Comparison of ENCODE assay signal across 1 cellular context in genomic region chr19:10419200-10419645, GRCh38.
TF ChIP-seq lines count a peak whose summit lies in the region.

No MANE protein-coding gene starts in this region.

TF ChIP-seq in HEK293, 187 proteins besides CTCF, POLR2A, EP300 and RAD21 (continued from another document and continues in another):
- TF ChIP-seq ZNF768 (tag by site-specific recombination; IDR thresholded peaks at IDR 0.05) (no peak), ZNF10 (tag by site-specific recombination; IDR thresholded peaks at IDR 0.05) (no peak), ZNF26 (tag by site-specific recombination; IDR thresholded peaks at IDR 0.05) (no peak), ZNF549 (tag by site-specific recombination; IDR thresholded peaks at IDR 0.05) (no peak), PRDM6 (tag by site-specific recombination; IDR thresholded peaks at IDR 0.05) (no peak), ZNF610 (tag by site-specific recombination; IDR thresholded peaks at IDR 0.05; ENCODE audit: borderline replicate concordance) (no peak), ZNF37A (tag by site-specific recombination; IDR thresholded peaks at IDR 0.05) (no peak), ZBTB26 (tag by site-specific recombination; optimal IDR thresholded peaks at IDR 0.05) (peak; percentile 58), TCF7L2 (IDR thresholded peaks at IDR 0.05; ENCODE audit: borderline replicate concordance, low read depth, low read length) (no peak), ZNF426 (tag by site-specific recombination; IDR thresholded peaks at IDR 0.05) (no peak), ZNF692 (tag by site-specific recombination; IDR thresholded peaks at IDR 0.05) (no peak), ZNF514 (tag by site-specific recombination; IDR thresholded peaks at IDR 0.05) (no peak), ZBTB1 (tag by site-specific recombination; IDR thresholded peaks at IDR 0.05) (no peak), SP2 (tag by site-specific recombination; IDR thresholded peaks at IDR 0.05) (no peak; the same call in 1 of the 2 replicates), ZNF18 (tag by site-specific recombination; IDR thresholded peaks at IDR 0.05) (no peak), ZNF391 (tag by site-specific recombination; IDR thresholded peaks at IDR 0.05; ENCODE audit: borderline replicate concordance, low read depth) (no peak), KLF7 (tag by site-specific recombination; IDR thresholded peaks at IDR 0.05; ENCODE audit: borderline replicate concordance) (0 out of 2 replicates have a peak, but pooled peaks have one; percentile 48), ZNF214 (tag by site-specific recombination; IDR thresholded peaks at IDR 0.05; ENCODE audit: borderline replicate concordance) (no peak), MZF1 (tag by site-specific recombination; IDR thresholded peaks at IDR 0.05; ENCODE audit: borderline replicate concordance) (no peak), IKZF3 (tag by site-specific recombination; IDR thresholded peaks at IDR 0.05) (no peak), GLIS1 (tag by site-specific recombination; IDR thresholded peaks at IDR 0.05) (peak; percentile 67; the same call in 1 of the 2 replicates), YY2 (tag by site-specific recombination; IDR thresholded peaks at IDR 0.05) (no peak), ZNF202 (tag by site-specific recombination; IDR thresholded peaks at IDR 0.05; ENCODE audit: borderline replicate concordance) (no peak), ZNF76 (tag by site-specific recombination; IDR thresholded peaks at IDR 0.05; ENCODE audit: borderline replicate concordance, low read depth) (0 out of 2 replicates have a peak, but pooled peaks have one; percentile 15), ZNF398 (tag by site-specific recombination; IDR thresholded peaks at IDR 0.05) (peak; percentile 94), ZNF362 (tag by site-specific recombination; IDR thresholded peaks at IDR 0.05) (no peak), ZBTB10 (tag by site-specific recombination; IDR thresholded peaks at IDR 0.05) (peak; percentile 69; the same call in 1 of the 2 replicates), ZNF2 (tag by site-specific recombination; IDR thresholded peaks at IDR 0.05) (no peak), GLIS2 (tag by site-specific recombination; IDR thresholded peaks at IDR 0.05) (peak; percentile 78), ZNF112 (tag by site-specific recombination; IDR thresholded peaks at IDR 0.05) (no peak), ZNF169 (tag by site-specific recombination; IDR thresholded peaks at IDR 0.05) (no peak), TRIM28 (IDR thresholded peaks at IDR 0.05; ENCODE audit: borderline replicate concordance, low read length) (no peak), ZNF24 (tag by site-specific recombination; IDR thresholded peaks at IDR 0.05) (no peak), ZNF114 (tag by site-specific recombination; IDR thresholded peaks at IDR 0.05) (no peak), EGR2 (tag by site-specific recombination; IDR thresholded peaks at IDR 0.05; ENCODE audit: low read depth) (no peak), ZNF280D (tag by site-specific recombination; IDR thresholded peaks at IDR 0.05) (no peak), YY1 (tag by site-specific recombination; IDR thresholded peaks at IDR 0.05) (no peak), ZNF488 (tag by site-specific recombination; IDR thresholded peaks at IDR 0.05) (peak; percentile 11; the same call in 1 of the 2 replicates), ZNF654 (tag by site-specific recombination; IDR thresholded peaks at IDR 0.05; ENCODE audit: low read depth) (no peak), REPIN1 (tag by site-specific recombination; IDR thresholded peaks at IDR 0.05; ENCODE audit: low read depth) (no peak), KLF16 (tag by site-specific recombination; IDR thresholded peaks at IDR 0.05) (no peak), ZNF658 (tag by site-specific recombination; IDR thresholded peaks at IDR 0.05) (no peak)
